ENCODE assay signal across 17 cellular contexts in genomic region chr4:108427946-108428345, GRCh38.
DNase-seq lines count a peak whose midpoint lies in the region; ATAC-seq and TF ChIP-seq lines count a peak whose summit lies in the region.
"Had no signal": no experiment of that assay in that cellular context is flagged by ENCODE, and none has a peak within 500 bp of the region (broad histone marks: within the 10 kb centered on the region; RNA-seq: fewer than 3 reads in every experiment).

No MANE protein-coding gene starts in this region.

- POLR2A ChIA-PET in naive thymus-derived CD8-positive, alpha-beta T cell (lab: Charles Lee), result interaction anchor here (0.8 kb wide), 1 partner anchor 15 kb away, joined by 3 read pairs; no protein-coding TSS in a partner anchor

- peaks cover 0 to 6% (median 2%) of the 10 kb centered on the region in 9 donors for H3K9me3 Mint-ChIP-seq in naive thymus-derived CD8-positive, alpha-beta T cell
- no peaks in the 10 kb centered on the region for H3K9me3 Mint-ChIP-seq in glutamatergic neuron (ENCODE audit: unreplicated experiment)

- peak overlapping the region in 6 of 10 donors; percentile 3 to 56 (median 28) for H3K27ac Mint-ChIP-seq in naive thymus-derived CD8-positive, alpha-beta T cell
- H3K27ac Mint-ChIP-seq in glutamatergic neuron (ENCODE audit: unreplicated experiment), result no peak overlapping the region
- H3K27ac Mint-ChIP-seq: B cell; CD4-positive, CD25-positive, alpha-beta regulatory T cell; HFFc6 had no signal

- H3K4me3 ChIP-seq in Jurkat, Clone E6-1 (ENCODE audit: low read length), result no peak overlapping the region

- H3K4me1 Mint-ChIP-seq in naive thymus-derived CD8-positive, alpha-beta T cell, result peaks cover 21 to 51% (median 35%) of the 10 kb centered on the region in 4 donors
- no peaks in the 10 kb centered on the region for H3K4me1 Mint-ChIP-seq in glutamatergic neuron (ENCODE audit: low read depth, unreplicated experiment)
- H3K4me1 Mint-ChIP-seq: B cell had no signal

- DNase-seq in EL, result peak; percentile 14
- DNase-seq in Jurkat, Clone E6-1 (ENCODE audit: low read depth, low spot score), result peak; percentile 66
- DNase-seq in dedifferentiated amniotic fluid mesenchymal stem cell (ENCODE audit: extremely low spot score), result peak; percentile 31
- no peak for DNase-seq in naive thymus-derived CD8-positive, alpha-beta T cell
- no peak for DNase-seq in NCI-H526 treated with DMSO at 0.1 percent for 48 hours (lab: John Stamatoyannopoulos, UW)
- no peak for DNase-seq in glutamatergic neuron
- DNase-seq in DMS114 treated with DMSO at 0.1 percent for 48 hours (lab: John Stamatoyannopoulos, UW; ENCODE audit: unreplicated experiment), result no peak
- DNase-seq: ACHN; Calu3; CD4-positive, CD25-positive, alpha-beta regulatory T cell; DND-41; HFFc6; Kasumi-1; NCI-H1105; NCI-H1694; NCI-H446 had no signal

- H3K4me3 Mint-ChIP-seq in naive thymus-derived CD8-positive, alpha-beta T cell, result peak overlapping the region in 1 of 10 donors; percentile 18
- no peak overlapping the region for H3K4me3 Mint-ChIP-seq in glutamatergic neuron (ENCODE audit: unreplicated experiment)
- H3K4me3 Mint-ChIP-seq: B cell; CD4-positive, CD25-positive, alpha-beta regulatory T cell; HFFc6 had no signal

- H3K36me3 Mint-ChIP-seq in naive thymus-derived CD8-positive, alpha-beta T cell, result no peaks in the 10 kb centered on the region
- peaks cover 2% of the 10 kb centered on the region for H3K36me3 Mint-ChIP-seq in glutamatergic neuron (ENCODE audit: unreplicated experiment)
- H3K36me3 Mint-ChIP-seq: CD4-positive, CD25-positive, alpha-beta regulatory T cell had no signal

- no peaks in the 10 kb centered on the region for H3K27me3 Mint-ChIP-seq in naive thymus-derived CD8-positive, alpha-beta T cell
- no peaks in the 10 kb centered on the region for H3K27me3 Mint-ChIP-seq in glutamatergic neuron (ENCODE audit: unreplicated experiment)
- H3K27me3 Mint-ChIP-seq: B cell had no signal

- TF ChIP-seq CTCF in glutamatergic neuron (IDR thresholded peaks at IDR 0.05; ENCODE audit: partially characterized antibody, unreplicated experiment), result no peak

- ATAC-seq in naive thymus-derived CD8-positive, alpha-beta T cell, result no peak

Comparison
In these comparisons a context has a peak if more than half of its experiments do, and no peak if none do; other contexts are left out.
1. DNase-seq: peak in EL (single experiment), Jurkat, Clone E6-1 (single experiment) and dedifferentiated amniotic fluid mesenchymal stem cell (single experiment); none in naive thymus-derived CD8-positive, alpha-beta T cell (0 of 10), NCI-H526 treated with DMSO at 0.1 percent for 48 hours (single experiment), glutamatergic neuron (single experiment) and DMS114 treated with DMSO at 0.1 percent for 48 hours (single experiment).